8 cellular contexts compared by ENCODE assay signal in the genomic region with DNA sequence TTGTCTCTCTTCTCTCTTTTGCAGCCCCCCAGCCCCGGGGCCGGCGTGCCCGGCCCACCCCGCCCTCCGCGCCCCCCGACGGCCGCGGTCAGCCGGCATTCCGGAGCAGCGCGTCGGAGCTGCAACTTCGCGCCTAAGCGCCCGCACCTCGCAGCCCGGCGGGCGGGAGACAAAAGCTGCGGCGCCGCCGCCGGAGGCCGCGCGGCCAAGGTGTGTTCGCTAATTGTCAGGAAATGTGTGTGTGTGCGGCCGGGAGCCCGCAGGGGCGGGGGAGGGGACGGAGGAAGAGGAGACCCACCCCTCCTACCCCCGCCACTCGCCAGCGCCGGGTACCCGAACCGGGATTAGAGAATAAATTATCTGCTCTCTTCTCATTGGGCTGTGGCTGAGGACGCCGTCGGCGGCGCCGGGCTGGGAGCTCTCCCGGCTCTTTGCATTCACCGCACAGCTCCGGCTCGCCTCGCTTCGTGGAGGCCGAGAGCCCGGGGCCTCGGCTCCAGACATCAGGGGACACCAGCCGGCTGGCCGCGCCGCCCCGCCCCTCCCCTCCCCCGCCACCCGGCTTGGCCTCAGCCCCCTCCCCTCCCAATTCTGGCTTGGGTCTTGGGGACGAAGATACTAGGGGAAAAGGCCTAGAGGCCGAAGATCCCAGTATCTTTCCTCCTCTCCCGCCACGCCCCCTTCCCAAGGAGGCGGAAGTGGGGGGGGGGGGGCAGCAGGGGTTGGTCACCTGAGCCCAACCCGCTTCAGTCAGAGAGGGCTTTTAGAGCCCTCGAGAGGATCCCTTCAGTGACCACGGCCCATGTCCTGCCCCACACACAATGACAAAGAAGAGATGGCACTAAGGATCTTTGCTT. TPM values are rescaled to one million over a fixed set of nuclear protein-coding genes. Genes with fewer than 3 reads are reported as not detected.
DNase-seq lines count a peak whose midpoint lies in the region; TF ChIP-seq lines count a peak whose summit lies in the region.

No MANE protein-coding gene starts in this region.

- H3K79me2 ChIP-seq in mammary epithelial cell (ENCODE audit: insufficient read depth, low read length) (no peaks in the 10 kb centered on the region), osteoblast (ENCODE audit: insufficient read depth, low read length) (no peaks in the 10 kb centered on the region)

- H3K9me3 ChIP-seq in mammary epithelial cell (replicated peaks; ENCODE audit: insufficient read depth, low read length) (no peaks in the 10 kb centered on the region), osteoblast (ENCODE audit: low read depth, low read length) (no peaks in the 10 kb centered on the region), adrenal gland (replicated peaks in 1 of 3) (no peaks in the 10 kb centered on the region)

- H3K4me2 ChIP-seq in mammary epithelial cell (ENCODE audit: insufficient read depth, low read depth, low read length), result peak overlapping the region; percentile 96
- H3K4me2 ChIP-seq in osteoblast (ENCODE audit: insufficient read depth, low read length), result no peak overlapping the region

- H3K4me3 ChIP-seq in mammary epithelial cell (replicated peaks in 1 of 3; ENCODE audit: insufficient read depth in 1 of 3, low read depth in 2 of 3, low read length in 3 of 3) (peak overlapping the region in 1 of 3 experiments; percentile 47), osteoblast (ENCODE audit: insufficient read depth, low read length) (no peak overlapping the region), adrenal gland (peak overlapping the region in 1 of 4 donors; percentile 26)

- no peak overlapping the region for H3K27ac ChIP-seq in mammary epithelial cell (ENCODE audit: insufficient read depth, low read depth, low read length)
- H3K27ac ChIP-seq in osteoblast (ENCODE audit: low read depth, low read length), result no peak overlapping the region
- H3K27ac ChIP-seq in adrenal gland, result no peak overlapping the region

- TF ChIP-seq POLR2A in adrenal gland (IDR thresholded peaks at IDR 0.05), result no peak

- 0% methylated on average over 1 of the region's 74 CpGs for WGBS in mammary epithelial cell (ENCODE audit: low coverage, missing lambda C conversion rate)
- 2 to 7% (median 3%) methylated on average over 16 to 74 of the region's 74 CpGs for WGBS in adrenal gland, 4 donors

- no peak for TF ChIP-seq CTCF in mammary epithelial cell (conservative IDR thresholded peaks at IDR 0.05 in 1 of 2, IDR thresholded peaks at IDR 0.05 in 1 of 2; ENCODE audit: extremely low read depth in 1 of 2, insufficient read depth in 1 of 2, low read depth in 1 of 2, low read length in 2 of 2)
- TF ChIP-seq CTCF in osteoblast (IDR thresholded peaks at IDR 0.05; ENCODE audit: extremely low read depth, low read depth, low read length), result no peak
- TF ChIP-seq CTCF in adrenal gland (IDR thresholded peaks at IDR 0.05), result no peak

- H4K20me1 ChIP-seq in mammary epithelial cell (ENCODE audit: insufficient read depth, low read length) (no peaks in the 10 kb centered on the region), osteoblast (ENCODE audit: insufficient read depth, low read length) (peaks cover 2% of the 10 kb centered on the region)

- peaks cover 26% of the 10 kb centered on the region for H3K27me3 ChIP-seq in mammary epithelial cell (ENCODE audit: insufficient read depth, low read length)
- H3K27me3 ChIP-seq in osteoblast (ENCODE audit: insufficient read depth, low read length), result peaks cover 76% of the 10 kb centered on the region
- H3K27me3 ChIP-seq in adrenal gland, result peaks cover 54% of the 10 kb centered on the region

- H2AFZ ChIP-seq in mammary epithelial cell (ENCODE audit: low read depth, low read length), result peak overlapping the region; percentile 23
- H2AFZ ChIP-seq in osteoblast (ENCODE audit: low read length), result no peak overlapping the region

- in situ Hi-C loops in mammary epithelial cell (cut with MboI; ENCODE audit: low sequenced_read_pairs in 2 of 2), result no loop called here

- peak; percentile 93 for DNase-seq in ELF-1 (ENCODE audit: low read depth, low spot score)
- peak; percentile 55 for DNase-seq in NCI-H2171 (lab: John Stamatoyannopoulos, UW)
- no peak for DNase-seq in mammary epithelial cell
- peak; percentile 89 for DNase-seq in osteoblast (ENCODE audit: insufficient read length, low spot score, missing footprints)
- DNase-seq in HuH-7.5 (ENCODE audit: low spot score), result no peak
- no peak for DNase-seq in adrenal gland
- no peak for DNase-seq in activated gamma-delta T cell (lab: John Stamatoyannopoulos, UW)
- DNase-seq in Kasumi-1 (lab: John Stamatoyannopoulos, UW), result no peak

- H3K4me1 ChIP-seq in mammary epithelial cell (ENCODE audit: insufficient read depth, low read length) (peaks cover 10% of the 10 kb centered on the region), osteoblast (ENCODE audit: insufficient read depth, low read length) (no peaks in the 10 kb centered on the region), adrenal gland (replicated peaks in 1 of 2) (peaks cover 0 to 21% of the 10 kb centered on the region in 2 donors)

- no peak overlapping the region for H3K9ac ChIP-seq in mammary epithelial cell (ENCODE audit: insufficient read depth, low read length)

- intact Hi-C loops in mammary epithelial cell (cut with micrococcal nuclease) (no loop called here), adrenal gland (cut with DNase I) (no loop called here)

- no TSS peak for BruUV-seq in mammary epithelial cell (replicated peaks; lab: Mats Ljungman, UMichigan)

- CTCF ChIA-PET in mammary epithelial cell (lab: Charles Lee; ENCODE audit: low non-redundant PET), result no interaction called here

- no peaks in the 10 kb centered on the region for H3K36me3 ChIP-seq in mammary epithelial cell (ENCODE audit: insufficient read depth, low read length)
- no peaks in the 10 kb centered on the region for H3K36me3 ChIP-seq in osteoblast (ENCODE audit: insufficient read depth, low read length)
- no peaks in the 10 kb centered on the region for H3K36me3 ChIP-seq in adrenal gland (replicated peaks in 1 of 2)

- dilution Hi-C loops in mammary epithelial cell (cut with HindIII; ENCODE audit: low sequenced_read_pairs), result no loop called here

RNA-seq across cellular contexts. Expression of gene BLACAT1, which starts 1.3 kb away (rescaled TPM):
- total RNA-seq in mammary epithelial cell (1 to 10 TPM; 1.6 to 2.5 TPM), osteoblast (not detected in 2 replicates), adrenal gland (not detected)
- polyA plus RNA-seq in mammary epithelial cell (1.8 TPM), adrenal gland (under 1 TPM; 0.03 to 0.08 (median 0.05) TPM)
- polyA minus RNA-seq in mammary epithelial cell, result 4.4 TPM

RNA-seq across cellular contexts. Expression of gene LEMD1, which starts 35.2 kb away (rescaled TPM):
- total RNA-seq in mammary epithelial cell (1 to 10 TPM; 3.2 to 5.2 TPM), osteoblast (not detected in 2 replicates), adrenal gland (not detected)
- polyA plus RNA-seq in mammary epithelial cell (4.6 TPM), adrenal gland (under 1 TPM in 1 of 3 donors, not detected in 2; 0.64 TPM)
- polyA minus RNA-seq in mammary epithelial cell, result 2.8 TPM

RNA-seq across cellular contexts. Expression of gene CDK18, which starts 47.4 kb away (rescaled TPM):
- total RNA-seq in mammary epithelial cell (10 to 100 TPM; 23.2 to 28.6 TPM), osteoblast (0.29 and 0.72 TPM in 2 replicates), adrenal gland (10 to 100 TPM in 7 of 8 donors, 1 to 10 TPM in 1; 8.6 to 31.3 (median 19.2) TPM)
- polyA plus RNA-seq in mammary epithelial cell (24.6 TPM), adrenal gland (10 to 100 TPM in 2 of 3 donors, 1 to 10 TPM in 1; 4.0 to 52.0 (median 14.7) TPM)
- 57.9 TPM for polyA minus RNA-seq in mammary epithelial cell

Comparison
In these comparisons a context has a peak if more than half of its experiments do, and no peak if none do; other contexts are left out.
1. DNase-seq: peak in ELF-1 (single experiment), NCI-H2171 (single experiment) and osteoblast (single experiment); none in mammary epithelial cell (single experiment), HuH-7.5 (single experiment), adrenal gland (0 of 7), activated gamma-delta T cell (single experiment) and Kasumi-1 (0 of 2).